Comparison of ENCODE assay signal across 22 cellular contexts in the genomic region with DNA sequence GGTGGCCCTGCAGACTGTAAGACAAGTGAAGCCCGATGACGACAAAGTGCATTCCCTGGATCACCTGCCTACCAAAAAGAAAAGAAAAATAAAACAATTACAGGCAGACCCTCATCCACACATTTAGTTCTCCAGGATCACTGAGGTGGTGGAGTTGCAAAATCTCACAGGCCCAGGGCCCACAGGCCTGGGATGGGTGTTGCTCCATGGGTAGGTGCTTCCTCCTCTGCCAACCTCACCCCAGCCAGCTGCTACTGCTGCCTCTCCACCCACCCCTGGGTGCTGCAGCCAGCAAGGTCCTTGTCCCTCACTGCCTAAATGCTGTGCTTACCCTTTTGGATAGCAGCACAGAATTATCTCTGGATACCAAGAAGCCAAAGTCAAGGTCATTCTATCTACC.
"Had no signal": no experiment of that assay in that cellular context is flagged by ENCODE, and none has a peak within 500 bp of the region (broad histone marks: within the 10 kb centered on the region; RNA-seq: fewer than 3 reads in every experiment).

No MANE protein-coding gene starts in this region.

- H3K4me3 Mint-ChIP-seq: IgD-negative memory B cell had no signal

- H3K27ac Mint-ChIP-seq: IgD-negative memory B cell had no signal

- H3K9me3 Mint-ChIP-seq: IgD-negative memory B cell had no signal

- H3K4me1 ChIP-seq: SJSA1 had no signal

- H3K9ac ChIP-seq: KMS-11 had no signal

- H3K4me2 ChIP-seq: KMS-11 had no signal

- H3K27ac ChIP-seq: KMS-11, SJSA1, SK-N-MC had no signal

- H3K4me1 Mint-ChIP-seq: IgD-negative memory B cell had no signal

- H3K9me3 ChIP-seq: SJSA1 had no signal

- H3K4me3 ChIP-seq: K562, SJSA1, SK-N-MC had no signal

- H3K36me3 ChIP-seq: SJSA1 had no signal

- ATAC-seq: K562 had no signal

- H3K27me3 ChIP-seq: SJSA1 had no signal

- DNase-seq: Kasumi-1, MM.1S, NCI-H1092 treated with DMSO at 0.1 percent for 48 hours, NCI-H1436, NCI-H187, NCI-H2029, NCI-H2081 treated with DMSO at 0.1 percent for 48 hours, NCI-H2171, NCI-H226, NCI-H446, NCI-H510A, NCI-H524 treated with DMSO at 0.1 percent for 48 hours, NCI-H69, NCI-H774, Right ventricle myocardium superior, RPMI8226, SIG-M5 had no signal
